ENCODE assay signal across 22 cellular contexts in the genomic region with DNA sequence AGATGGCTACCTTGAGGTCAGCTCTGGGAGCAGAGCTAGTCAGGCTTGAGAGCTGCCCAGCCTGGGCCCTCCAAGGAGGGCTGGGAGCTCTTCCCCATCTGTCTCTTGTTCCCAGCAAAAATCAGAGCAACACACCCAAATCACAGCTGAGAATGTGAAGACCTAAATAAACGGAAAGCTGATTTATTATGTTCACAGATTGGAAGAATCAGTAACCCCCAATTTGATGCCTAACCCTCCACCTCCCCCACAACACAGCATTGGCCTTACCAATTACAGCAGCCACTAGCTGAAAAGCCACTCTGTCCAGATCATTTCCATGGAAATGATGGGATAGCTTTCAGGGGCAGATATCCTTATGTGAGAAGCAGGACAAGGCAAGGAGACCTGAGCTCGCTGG.
"Had no signal": no experiment of that assay in that cellular context is flagged by ENCODE, and none has a peak within 500 bp of the region (broad histone marks: within the 10 kb centered on the region; RNA-seq: fewer than 3 reads in every experiment).

No MANE protein-coding gene starts in this region.

- H3K27me3 Mint-ChIP-seq: type B pancreatic cell had no signal

- H3K9me3 Mint-ChIP-seq: mesothelial cell of epicardium; naive B cell; nephron; neural progenitor cell; stimulated activated effector memory CD8-positive, alpha-beta T cell treated with anti-CD3 and anti-CD28 coated beads, Interleukin-12 subunit alpha, Interleukin-12 subunit beta, amount 100 ng/mL, for 72 hours; type B pancreatic cell had no signal

- H3K4me3 Mint-ChIP-seq: mesothelial cell of epicardium; naive B cell; nephron; neural progenitor cell; stimulated activated effector memory CD8-positive, alpha-beta T cell treated with anti-CD3 and anti-CD28 coated beads, Interleukin-12 subunit alpha, Interleukin-12 subunit beta, amount 100 ng/mL, for 72 hours; type B pancreatic cell had no signal

- H3K36me3 ChIP-seq: esophagus muscularis mucosa, gastroesophageal sphincter, heart left ventricle, left lung, neural progenitor cell, prostate gland, right atrium auricular region, stomach, thyroid gland had no signal

- DNase-seq: dermis blood vessel endothelial cell; effector memory CD4-positive, alpha-beta T cell; heart left ventricle; left cardiac atrium; left lung; mesenchymal stem cell; mucosa of descending colon; naive B cell; stomach; thyroid gland had no signal

- H3K4me2 ChIP-seq: hepatocyte, neural progenitor cell had no signal

- H3K4me1 ChIP-seq: heart left ventricle, prostate gland, right atrium auricular region, thyroid gland had no signal

- H3K27ac ChIP-seq: esophagus muscularis mucosa, foreskin keratinocyte, gastroesophageal sphincter, heart left ventricle, hepatocyte, left lung, neural progenitor cell, prostate gland, right atrium auricular region, stomach, thyroid gland had no signal

- H3K36me3 Mint-ChIP-seq: mesothelial cell of epicardium; naive B cell; neural progenitor cell; stimulated activated effector memory CD8-positive, alpha-beta T cell treated with anti-CD3 and anti-CD28 coated beads, Interleukin-12 subunit alpha, Interleukin-12 subunit beta, amount 100 ng/mL, for 72 hours; type B pancreatic cell had no signal

- H3K27me3 ChIP-seq: esophagus muscularis mucosa, gastroesophageal sphincter, heart left ventricle, hepatocyte, left lung, neural progenitor cell, right atrium auricular region, stomach, thyroid gland had no signal

- H3K9ac ChIP-seq: neural progenitor cell had no signal

- H3K4me1 Mint-ChIP-seq: naive B cell had no signal

- H3K27ac Mint-ChIP-seq: mesothelial cell of epicardium; nephron; neural progenitor cell; stimulated activated effector memory CD8-positive, alpha-beta T cell treated with anti-CD3 and anti-CD28 coated beads, Interleukin-12 subunit alpha, Interleukin-12 subunit beta, amount 100 ng/mL, for 72 hours; type B pancreatic cell had no signal

- FAIRE-seq: islet of Langerhans had no signal

- H3K79me2 ChIP-seq: hepatocyte had no signal

- H3K9me3 ChIP-seq: esophagus muscularis mucosa, gastroesophageal sphincter, heart left ventricle, left lung, mucosa of descending colon, prostate gland, right atrium auricular region, stomach, thyroid gland had no signal

- H2AFZ ChIP-seq: hepatocyte, neural progenitor cell had no signal

- H3K4me3 ChIP-seq: esophagus muscularis mucosa, gastroesophageal sphincter, heart left ventricle, hepatocyte, left lung, mucosa of descending colon, neural progenitor cell, prostate gland, right atrium auricular region, stomach, thyroid gland had no signal
